ENCODE assay signal across 1 cellular context in the genomic region with DNA sequence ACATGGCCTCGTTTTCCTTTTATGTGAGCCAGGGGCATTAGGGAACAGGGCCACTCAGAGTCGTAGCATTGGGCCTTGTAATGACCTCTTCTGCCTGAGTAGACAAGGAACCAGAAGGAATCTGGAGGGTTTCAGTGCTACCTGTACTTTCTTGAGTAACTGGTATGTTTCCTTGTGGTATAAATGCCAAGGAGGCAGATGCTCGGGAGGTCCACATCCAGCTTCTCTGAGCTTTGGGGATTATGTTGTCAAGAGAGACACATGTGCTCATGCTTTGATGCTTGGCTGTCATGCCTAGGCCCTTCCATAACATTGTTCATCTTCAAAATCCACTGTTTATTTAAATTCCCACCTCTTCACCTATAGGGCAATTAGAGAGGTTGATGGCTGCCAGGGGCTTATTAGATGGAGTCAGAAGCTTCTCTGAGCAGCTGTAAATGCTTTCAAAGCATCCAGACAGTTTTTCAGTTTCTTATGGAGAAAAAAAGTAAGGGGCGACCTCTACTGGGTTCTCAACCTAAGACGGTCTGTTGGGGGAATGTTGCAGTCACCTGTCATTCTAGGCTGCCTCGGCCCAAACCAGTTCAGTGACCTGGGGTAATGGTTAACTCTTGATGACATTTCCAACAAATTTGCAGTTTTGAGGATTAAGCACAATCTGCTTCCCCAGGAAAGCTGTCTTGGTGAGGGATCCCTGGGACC.
A peak's percentile ranks its signal among the peaks of the same experiment; 100 is the strongest.
TF ChIP-seq lines count a peak whose summit lies in the region.

No MANE protein-coding gene starts in this region.

TF ChIP-seq in A549, 52 proteins besides CTCF, POLR2A, EP300 and RAD21 (continued from another document):
- TF ChIP-seq, protein P1, sequence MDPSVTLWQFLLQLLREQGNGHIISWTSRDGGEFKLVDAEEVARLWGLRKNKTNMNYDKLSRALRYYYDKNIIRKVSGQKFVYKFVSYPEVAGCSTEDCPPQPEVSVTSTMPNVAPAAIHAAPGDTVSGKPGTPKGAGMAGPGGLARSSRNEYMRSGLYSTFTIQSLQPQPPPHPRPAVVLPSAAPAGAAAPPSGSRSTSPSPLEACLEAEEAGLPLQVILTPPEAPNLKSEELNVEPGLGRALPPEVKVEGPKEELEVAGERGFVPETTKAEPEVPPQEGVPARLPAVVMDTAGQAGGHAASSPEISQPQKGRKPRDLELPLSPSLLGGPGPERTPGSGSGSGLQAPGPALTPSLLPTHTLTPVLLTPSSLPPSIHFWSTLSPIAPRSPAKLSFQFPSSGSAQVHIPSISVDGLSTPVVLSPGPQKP (IDR thresholded peaks at IDR 0.05; ENCODE audit: low read depth, low read length): no peak
- TF ChIP-seq HOXB13 (CRISPR knock-in tag; IDR thresholded peaks at IDR 0.05; ENCODE audit: low read depth) (no peak), POLR2AphosphoS2 (conservative IDR thresholded peaks at IDR 0.05; ENCODE audit: low read length) (peak; percentile 92), NR3C1 (IDR thresholded peaks at IDR 0.05) (no peak)
- TF ChIP-seq, protein P2, sequence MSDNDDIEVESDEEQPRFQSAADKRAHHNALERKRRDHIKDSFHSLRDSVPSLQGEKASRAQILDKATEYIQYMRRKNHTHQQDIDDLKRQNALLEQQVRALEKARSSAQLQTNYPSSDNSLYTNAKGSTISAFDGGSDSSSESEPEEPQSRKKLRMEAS (IDR thresholded peaks at IDR 0.05): peak; percentile 12; the same call in 1 of the 2 replicates
